In genomic region chr11:65900125-65900898, GRCh38 we compare ENCODE assay signal across 8 cellular contexts. TPM values are rescaled to one million over a fixed set of nuclear protein-coding genes. Genes with fewer than 3 reads are reported as not detected.
A peak's percentile ranks its signal among the peaks of the same experiment; 100 is the strongest.
DNase-seq lines count a peak whose midpoint lies in the region; ATAC-seq and TF ChIP-seq lines count a peak whose summit lies in the region.

Gene FOSL1 (minus strand): TSS chr11:65900388. CDS start chr11:65900339, 49 bp downstream.

- H3K27ac ChIP-seq in neuronal stem cell (replicated peaks; ENCODE audit: low read length) (no peak within 1 kb of the TSS), stomach smooth muscle (ENCODE audit: low read length) (no peak within 1 kb of the TSS)

- H4K91ac ChIP-seq in neuronal stem cell (ENCODE audit: low read depth, low read length, poor library complexity), result no peak within 1 kb of the TSS

- H3K36me3 ChIP-seq in neuronal stem cell (replicated peaks in 1 of 2; ENCODE audit: control insufficient read depth in 2 of 2, insufficient read depth in 2 of 2, low read length in 2 of 2) (no peaks in the 10 kb centered on the region), stomach smooth muscle (ENCODE audit: control insufficient read depth in 2 of 2, insufficient read depth in 2 of 2, low read length in 2 of 2) (no peaks in the 10 kb centered on the region)

- no CpG with 5 or more reads among the region's 80 CpGs for WGBS in neuronal stem cell (ENCODE audit: extremely low coverage in 2 of 2, insufficient read length in 2 of 2, insufficient replicate concordance in 1 of 2), 2 donors

- DNase-seq in COLO829 (ENCODE audit: low spot score), result peak; percentile 77
- DNase-seq in HK-2 (ENCODE audit: unreplicated experiment), result peak; percentile 92
- peak; percentile 99 for DNase-seq in RPMI8226
- DNase-seq in activated gamma-delta T cell (lab: John Stamatoyannopoulos, UW), result peak; percentile 95
- peak; percentile 99 to 100 for DNase-seq in foreskin fibroblast
- no peak for DNase-seq in neuronal stem cell (ENCODE audit: low spot score)

- H2BK12ac ChIP-seq in neuronal stem cell (ENCODE audit: low read length), result peak within 1 kb of the TSS; percentile 16

- H3K4me2 ChIP-seq in neuronal stem cell (ENCODE audit: insufficient read depth, low read length, poor library complexity, severe bottlenecking), result peak within 1 kb of the TSS; percentile 97

- H3K27me3 ChIP-seq in neuronal stem cell (ENCODE audit: control insufficient read depth in 3 of 3, insufficient read depth in 3 of 3, low read depth in 1 of 3, low read length in 3 of 3), result peaks cover 20 to 53% (median 21%) of the 10 kb centered on the region in 3 experiments
- peaks cover 0 to 11% of the 10 kb centered on the region in 2 donors for H3K27me3 ChIP-seq in stomach smooth muscle (ENCODE audit: control insufficient read depth in 1 of 2, insufficient read depth in 2 of 2, low read length in 2 of 2)

- peak within 1 kb of the TSS; percentile 78 for H3K18ac ChIP-seq in neuronal stem cell (ENCODE audit: low read length)

- peak within 1 kb of the TSS; percentile 32 for H2BK15ac ChIP-seq in neuronal stem cell (ENCODE audit: low read length)

- H2BK120ac ChIP-seq in neuronal stem cell (ENCODE audit: low read depth, low read length), result peak within 1 kb of the TSS; percentile 74

- peaks cover 11 to 12% of the 10 kb centered on the region in 2 donors for H3K4me1 ChIP-seq in neuronal stem cell (ENCODE audit: control insufficient read depth in 2 of 2, insufficient read depth in 1 of 2, low read depth in 1 of 2, low read length in 2 of 2)
- peaks cover 19% of the 10 kb centered on the region for H3K4me1 ChIP-seq in stomach smooth muscle (ENCODE audit: control insufficient read depth, insufficient read depth, low read length)

- H3K9me3 ChIP-seq in neuronal stem cell (replicated peaks in 1 of 2; ENCODE audit: control insufficient read depth in 2 of 2, insufficient read depth in 1 of 2, low read depth in 1 of 2, low read length in 2 of 2) (peaks cover 0 to 2% of the 10 kb centered on the region in 2 donors), stomach smooth muscle (ENCODE audit: control insufficient read depth in 2 of 2, low read length in 2 of 2) (no peaks in the 10 kb centered on the region)

- H2AFZ ChIP-seq in neuronal stem cell (ENCODE audit: low read length), result peak within 1 kb of the TSS; percentile 94

- H4K8ac ChIP-seq in neuronal stem cell (ENCODE audit: low read depth, low read length), result no peak within 1 kb of the TSS

- H3K4me3 ChIP-seq in foreskin fibroblast (ENCODE audit: low read depth in 1 of 2, low read length in 2 of 2) (peak within 1 kb of the TSS; percentile 86 to 96), neuronal stem cell (ENCODE audit: low read length in 2 of 2) (peak within 1 kb of the TSS; percentile 53 to 70), stomach smooth muscle (ENCODE audit: low read length in 2 of 2) (peak within 1 kb of the TSS; percentile 69)

- H3K4ac ChIP-seq in neuronal stem cell (ENCODE audit: low read length), result no peak within 1 kb of the TSS

- H3K23ac ChIP-seq in neuronal stem cell (ENCODE audit: low read depth, low read length, poor library complexity), result peak within 1 kb of the TSS; percentile 96

- H3K9ac ChIP-seq in neuronal stem cell (ENCODE audit: low read depth, low read length, poor library complexity), result peak within 1 kb of the TSS; percentile 63
- H3K9ac ChIP-seq in stomach smooth muscle (ENCODE audit: low read length in 2 of 2), result peak within 1 kb of the TSS in 1 of 2 donors; percentile 71

- no peaks in the 10 kb centered on the region for H3K79me1 ChIP-seq in neuronal stem cell (ENCODE audit: low read depth, low read length)

- peak within 1 kb of the TSS; percentile 88 for H2AK5ac ChIP-seq in neuronal stem cell (ENCODE audit: low read depth, low read length)

- H2BK5ac ChIP-seq in neuronal stem cell (ENCODE audit: low read length), result no peak within 1 kb of the TSS

- peak within 1 kb of the TSS; percentile 97 for H3K14ac ChIP-seq in neuronal stem cell (ENCODE audit: low read length)

- no peak for TF ChIP-seq CTCF in foreskin fibroblast (IDR thresholded peaks at IDR 0.05; ENCODE audit: low read depth, low read length)

- ATAC-seq in GM19455 (IDR thresholded peaks at IDR 0.05; ENCODE audit: unreplicated experiment), result peak; percentile 72

RNA-seq across cellular contexts. Expression of gene FOSL1, which starts in this region (rescaled TPM):
- 2.0 TPM for polyA plus RNA-seq in neuronal stem cell (2013, experiment 1 of 2)
- 1.7 TPM for polyA plus RNA-seq in neuronal stem cell (2013, experiment 2 of 2)
